ENCODE assay signal across 1 cellular context in the genomic region with DNA sequence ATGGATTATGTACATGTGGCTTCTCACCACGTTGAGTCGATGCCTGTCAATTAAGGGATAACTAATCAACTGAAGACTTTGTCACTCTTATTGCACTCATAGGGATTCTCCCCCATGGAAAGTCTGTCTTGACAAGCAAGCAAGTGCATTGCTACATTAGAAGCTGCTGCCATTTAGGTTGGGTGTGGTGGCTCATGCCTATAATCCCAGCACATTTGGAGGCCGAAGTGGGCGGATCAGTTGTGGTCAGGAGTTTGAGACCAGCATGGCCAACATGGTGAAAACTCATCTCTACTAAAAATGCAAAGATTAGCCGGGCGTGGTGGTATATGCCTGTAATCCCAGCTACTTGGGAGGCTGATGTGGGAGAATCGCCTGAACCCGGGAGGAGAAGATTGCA.
TF ChIP-seq lines count a peak whose summit lies in the region.

No MANE protein-coding gene starts in this region.

TF ChIP-seq in H1, 55 proteins besides CTCF, POLR2A, EP300 and RAD21:
- TF ChIP-seq SAP30 (IDR thresholded peaks at IDR 0.05; ENCODE audit: insufficient read depth, insufficient replicate concordance, low read length) = no peak
- no peak for TF ChIP-seq TBP (IDR thresholded peaks at IDR 0.05; ENCODE audit: low read depth, low read length)
- TF ChIP-seq POLR2AphosphoS5 (IDR thresholded peaks at IDR 0.05; ENCODE audit: low read depth, low read length) = no peak
- TF ChIP-seq ASH2L (IDR thresholded peaks at IDR 0.05; ENCODE audit: low read length) = no peak
- TF ChIP-seq JUN (IDR thresholded peaks at IDR 0.05; ENCODE audit: low read depth, low read length) = no peak
